In genomic region chr12:38926501-38926900, GRCh38 we compare ENCODE assay signal across 8 cellular contexts. TPM values are rescaled to one million over a fixed set of nuclear protein-coding genes. Genes with fewer than 3 reads are reported as not detected.
"Had no signal": no experiment of that assay in that cellular context is flagged by ENCODE, and none has a peak within 500 bp of the region (broad histone marks: within the 10 kb centered on the region; RNA-seq: fewer than 3 reads in every experiment).

No MANE protein-coding gene starts in this region.

- H3K4me2 ChIP-seq: GM23338 had no signal

- DNase-seq: GM23248, GOT3, H7, H9, HCEC 1CT, HFFc6 had no signal

- H2AFZ ChIP-seq: GM23248, GM23338 had no signal

- H3K27ac ChIP-seq: GM23248 had no signal

- H3K4me3 ChIP-seq: GM23248, GM23338, HAP-1 had no signal

- H3K9ac ChIP-seq: GM23248 had no signal

- H3K9me3 ChIP-seq: HAP-1 had no signal

- H3K36me3 ChIP-seq: HAP-1 had no signal

RNA-seq across cellular contexts. Expression of gene CPNE8, which starts 21.1 kb away (rescaled TPM):
- total RNA-seq: HFFc6 had no signal
